In the genomic region with DNA sequence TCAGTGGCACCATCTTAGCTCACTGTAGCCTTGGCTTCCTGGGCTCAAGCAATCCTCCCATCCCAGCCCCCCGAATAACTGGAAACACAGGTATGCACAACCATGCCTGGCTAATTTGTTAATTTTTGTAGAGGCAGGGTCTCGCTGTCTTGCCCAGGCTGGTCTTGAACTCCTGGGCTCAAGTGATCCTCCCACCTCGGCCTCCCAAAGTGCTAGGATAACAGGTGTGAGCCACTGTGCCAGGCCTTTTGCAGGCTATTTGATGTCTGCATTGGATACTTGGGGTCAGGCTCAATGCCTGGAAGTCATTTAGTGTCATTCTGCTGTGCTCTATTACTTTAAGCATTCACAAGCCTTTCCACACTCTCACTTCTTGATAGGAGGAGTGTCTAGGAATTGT, we compare ENCODE assay signal across 20 cellular contexts. TPM values are rescaled to one million over a fixed set of nuclear protein-coding genes. Genes with fewer than 3 reads are reported as not detected.
DNase-seq lines count a peak whose midpoint lies in the region; ATAC-seq, FAIRE-seq and TF ChIP-seq lines count a peak whose summit lies in the region.
"Had no signal": no experiment of that assay in that cellular context is flagged by ENCODE, and none has a peak within 500 bp of the region (broad histone marks: within the 10 kb centered on the region; RNA-seq: fewer than 3 reads in every experiment).

No MANE protein-coding gene starts in this region.

- CTCF ChIA-PET in activated B cell treated with CpG ODN at 0.5 μM for 24 hours (lab: Charles Lee): interaction anchor here (1.0 to 1.1 kb wide), 3 partner anchors 8 to 48 kb away, joined by 3 read pairs; no protein-coding TSS in a partner anchor

- peaks cover 89% of the 10 kb centered on the region for H3K4me1 Mint-ChIP-seq in activated B cell treated with CpG ODN at 0.5 μM for 24 hours

- intact Hi-C loops in activated B cell treated with CpG ODN at 0.5 μM for 24 hours (cut with micrococcal nuclease): loop anchor here (1.0 to 5.0 kb wide), 3 partner anchors 16 to 45 kb away; no protein-coding TSS in a partner anchor

- no peak overlapping the region for H3K9ac ChIP-seq in DND-41 (ENCODE audit: low read depth, low read length)
- H3K9ac ChIP-seq in KMS-11: peak overlapping the region; percentile 42; the same call in 1 of the 2 replicates
- H3K9ac ChIP-seq in parathyroid adenoma: no peak overlapping the region
- no peak overlapping the region for H3K9ac ChIP-seq in GM23248

- POLR2A ChIA-PET in activated B cell treated with CpG ODN at 0.5 μM for 24 hours (lab: Charles Lee): interaction anchor here (0.8 to 3.9 kb wide), 3 partner anchors 12 to 16 kb away, joined by 3 to 21 read pairs (median 4); no protein-coding TSS in a partner anchor

- H3K79me2 ChIP-seq in DND-41 (ENCODE audit: insufficient read depth, low read length) (peaks cover 92% of the 10 kb centered on the region), KMS-11 (ENCODE audit: insufficient read depth, low read depth) (peaks cover 91% of the 10 kb centered on the region), parathyroid adenoma (peaks cover 26% of the 10 kb centered on the region), GM23248 (ENCODE audit: insufficient read depth) (peaks cover 94% of the 10 kb centered on the region)

- H3K27ac Mint-ChIP-seq in activated B cell treated with CpG ODN at 0.5 μM for 24 hours: peak overlapping the region; percentile 87
- H3K27ac Mint-ChIP-seq: activated CD4-positive, alpha-beta T cell treated with anti-CD3 and anti-CD28 coated beads, Interleukin-2, amount 10 ng/mL, durations not matched to agents 7 days and 5 days; stimulated activated naive CD8-positive, alpha-beta T cell treated with anti-CD3 and anti-CD28 coated beads, Interleukin-15, Interleukin-2, amounts not matched to agents 100 ng/mL and 50 ng/mL, for 24 hours had no signal

- H3K4me3 ChIP-seq in DND-41 (ENCODE audit: low read depth in 1 of 2, low read length in 2 of 2) (no peak overlapping the region), KMS-11 (IDR thresholded peaks at IDR 0.05; ENCODE audit: insufficient read depth, low read depth, low read length) (no peak overlapping the region), parathyroid adenoma (ENCODE audit: low read depth, low read length) (peak overlapping the region; percentile 32), GM23248 (no peak overlapping the region)
- H3K4me3 ChIP-seq: skin epidermis had no signal

- H3K27ac ChIP-seq in DND-41 (ENCODE audit: low read length): 0 out of 2 replicates have a peak overlapping the region, but pooled peaks have one; percentile 24
- peak overlapping the region; percentile 86 for H3K27ac ChIP-seq in KMS-11
- no peak overlapping the region for H3K27ac ChIP-seq in parathyroid adenoma
- no peak overlapping the region for H3K27ac ChIP-seq in GM23248

- no peak for ATAC-seq in DND-41 (ENCODE audit: insufficient read depth, low read depth)
- ATAC-seq in activated B cell treated with CpG ODN at 0.5 μM for 24 hours (ENCODE audit: low read depth): no peak
- ATAC-seq: activated T-helper 17 cell treated with anti-CD3 and anti-CD28 coated beads, Interleukin-2, amount 50 U/mL, for 72 hours had no signal

- H3K36me3 Mint-ChIP-seq in activated B cell treated with CpG ODN at 0.5 μM for 24 hours (ENCODE audit: low read depth): peaks cover 40% of the 10 kb centered on the region

- H3K9me2 ChIP-seq in GM23248 (ENCODE audit: insufficient read depth): no peaks in the 10 kb centered on the region

- H3K4me2 ChIP-seq in DND-41 (ENCODE audit: insufficient read depth, low read length) (no peak overlapping the region), KMS-11 (peak overlapping the region; percentile 93), parathyroid adenoma (ENCODE audit: low read length) (peak overlapping the region; percentile 58), GM23248 (ENCODE audit: unreplicated experiment) (no peak overlapping the region)

- H3K27me3 Mint-ChIP-seq in activated B cell treated with CpG ODN at 0.5 μM for 24 hours: no peaks in the 10 kb centered on the region
- H3K27me3 Mint-ChIP-seq: activated CD4-positive, alpha-beta T cell treated with anti-CD3 and anti-CD28 coated beads, Interleukin-2, amount 10 ng/mL, durations not matched to agents 7 days and 5 days; activated T-helper 17 cell treated with anti-CD3 and anti-CD28 coated beads, Interleukin-2, amount 50 U/mL, for 72 hours; stimulated activated naive CD8-positive, alpha-beta T cell treated with anti-CD3 and anti-CD28 coated beads, Interleukin-15, Interleukin-2, amounts not matched to agents 100 ng/mL and 50 ng/mL, for 24 hours; type B pancreatic cell had no signal

- WGBS in GM23248 (ENCODE audit: low coverage in 1 of 2, low lambda C conversion rate in 2 of 2, missing lambda C conversion rate in 2 of 2), 2 experiments: 100% methylated on average over 3 of the region's 3 CpGs

- H3K4me1 ChIP-seq in DND-41 (ENCODE audit: insufficient read depth, low read length): peaks cover 7% of the 10 kb centered on the region
- H3K4me1 ChIP-seq in KMS-11 (ENCODE audit: low read depth, poor library complexity, severe bottlenecking): peaks cover 100% of the 10 kb centered on the region
- peaks cover 13% of the 10 kb centered on the region for H3K4me1 ChIP-seq in parathyroid adenoma
- H3K4me1 ChIP-seq in GM23248 (ENCODE audit: insufficient read depth): peaks cover 22% of the 10 kb centered on the region

- H2AFZ ChIP-seq in DND-41 (ENCODE audit: low read depth, low read length): no peak overlapping the region
- H2AFZ ChIP-seq in KMS-11 (ENCODE audit: low read depth): no peak overlapping the region
- no peak overlapping the region for H2AFZ ChIP-seq in parathyroid adenoma
- H2AFZ ChIP-seq in GM23248: no peak overlapping the region

- H3K36me3 ChIP-seq in DND-41 (ENCODE audit: insufficient read depth, low read length): peaks cover 47% of the 10 kb centered on the region
- H3K36me3 ChIP-seq in KMS-11 (ENCODE audit: insufficient read depth): no peaks in the 10 kb centered on the region
- H3K36me3 ChIP-seq in parathyroid adenoma (ENCODE audit: control insufficient read depth, insufficient read depth, low read length): no peaks in the 10 kb centered on the region
- no peaks in the 10 kb centered on the region for H3K36me3 ChIP-seq in GM23248 (ENCODE audit: low read depth)

- peaks cover 28% of the 10 kb centered on the region for H3F3A ChIP-seq in GM23248 (ENCODE audit: insufficient read depth)

- H3K9me3 ChIP-seq in DND-41 (ENCODE audit: insufficient read depth, low read length, severe bottlenecking) (no peaks in the 10 kb centered on the region), parathyroid adenoma (ENCODE audit: control insufficient read depth, low read length) (no peaks in the 10 kb centered on the region), GM23248 (ENCODE audit: low read depth) (no peaks in the 10 kb centered on the region)

- no peaks in the 10 kb centered on the region for H3K9me3 Mint-ChIP-seq in activated B cell treated with CpG ODN at 0.5 μM for 24 hours
- H3K9me3 Mint-ChIP-seq: activated CD4-positive, alpha-beta T cell treated with anti-CD3 and anti-CD28 coated beads, Interleukin-2, amount 10 ng/mL, durations not matched to agents 7 days and 5 days; activated T-helper 17 cell treated with anti-CD3 and anti-CD28 coated beads, Interleukin-2, amount 50 U/mL, for 72 hours; stimulated activated naive CD8-positive, alpha-beta T cell treated with anti-CD3 and anti-CD28 coated beads, Interleukin-15, Interleukin-2, amounts not matched to agents 100 ng/mL and 50 ng/mL, for 24 hours; type B pancreatic cell had no signal

- TF ChIP-seq CTCF in DND-41 (IDR thresholded peaks at IDR 0.05; ENCODE audit: borderline replicate concordance, extremely low read depth, low read length, poor library complexity, severe bottlenecking) (no peak), KMS-11 (conservative IDR thresholded peaks at IDR 0.05; ENCODE audit: low read depth, low read length) (no peak), activated B cell treated with CpG ODN at 0.5 μM for 24 hours (IDR thresholded peaks at IDR 0.05) (no peak), parathyroid adenoma (IDR thresholded peaks at IDR 0.05) (no peak)

- no peak for FAIRE-seq in GM19239 (lab: Jason Lieb, UNC)
- FAIRE-seq: colon had no signal

- DNase-seq in DND-41: no peak
- no peak for DNase-seq in activated B cell treated with CpG ODN at 0.5 μM for 24 hours
- DNase-seq in GM19239 (ENCODE audit: insufficient read length, low spot score): no peak
- no peak for DNase-seq in GM23248
- no peak for DNase-seq in NCI-H748 treated with DMSO at 0.1 percent for 48 hours (lab: John Stamatoyannopoulos, UW)
- no peak for DNase-seq in GM03348 (ENCODE audit: low spot score)
- DNase-seq: activated CD4-positive, alpha-beta T cell treated with anti-CD3 and anti-CD28 coated beads, Interleukin-2, amount 10 ng/mL, durations not matched to agents 7 days and 5 days; glutamatergic neuron; GOT3; NCI-H69; SHP77 treated with DMSO at 0.1 percent for 48 hours; stimulated activated CD4-positive, alpha-beta T cell treated with anti-CD3 and anti-CD28 coated beads, Interleukin-2, amount 100 ng/mL, for 24 hours; T-helper 1 cell had no signal

- in situ Hi-C loops in GM23248 (cut with MboI): no loop called here

- H3K4me3 Mint-ChIP-seq in activated B cell treated with CpG ODN at 0.5 μM for 24 hours: peak overlapping the region; percentile 70
- H3K4me3 Mint-ChIP-seq: activated CD4-positive, alpha-beta T cell treated with anti-CD3 and anti-CD28 coated beads, Interleukin-2, amount 10 ng/mL, durations not matched to agents 7 days and 5 days; activated T-helper 17 cell treated with anti-CD3 and anti-CD28 coated beads, Interleukin-2, amount 50 U/mL, for 72 hours; stimulated activated naive CD8-positive, alpha-beta T cell treated with anti-CD3 and anti-CD28 coated beads, Interleukin-15, Interleukin-2, amounts not matched to agents 100 ng/mL and 50 ng/mL, for 24 hours; type B pancreatic cell had no signal

- H4K20me1 ChIP-seq in DND-41 (ENCODE audit: insufficient read depth, low read length) (peaks cover 73% of the 10 kb centered on the region), KMS-11 (ENCODE audit: insufficient read depth) (no peaks in the 10 kb centered on the region), GM23248 (ENCODE audit: insufficient read depth) (no peaks in the 10 kb centered on the region)

- no peaks in the 10 kb centered on the region for H3K27me3 ChIP-seq in DND-41 (ENCODE audit: insufficient read depth, low read length, poor library complexity)
- no peaks in the 10 kb centered on the region for H3K27me3 ChIP-seq in KMS-11 (ENCODE audit: insufficient read depth, low read depth)
- H3K27me3 ChIP-seq in parathyroid adenoma (ENCODE audit: control insufficient read depth, insufficient read depth, low read length): no peaks in the 10 kb centered on the region
- no peaks in the 10 kb centered on the region for H3K27me3 ChIP-seq in GM23248 (replicated peaks; ENCODE audit: insufficient read depth)

RNA-seq across cellular contexts. Expression of gene LIMD1, which starts 17.6 kb away (rescaled TPM):
- 62.8 and 82.0 TPM in 2 replicates for total RNA-seq in activated B cell treated with CpG ODN at 0.5 μM for 24 hours
- total RNA-seq in GM23248 (2014; rRNA removed; shearing (Covaris generic)): 8.3 and 10.3 TPM in 2 replicates
- 6.2 and 8.6 TPM in 2 replicates for polyA plus RNA-seq in GM23248 (2016; fragmentation: Nextera tagmentation; extraction: Ambion mirVana)

Comparison
In these comparisons a context has a peak if more than half of its experiments do, and no peak if none do; other contexts are left out.
1. H3K27ac ChIP-seq: peak in DND-41 (single experiment) and KMS-11 (single experiment); none in parathyroid adenoma (single experiment) and GM23248 (single experiment).
2. H3K4me2 ChIP-seq: peak in KMS-11 (single experiment) and parathyroid adenoma (single experiment); none in DND-41 (single experiment) and GM23248 (single experiment).